Comparison of ENCODE assay signal across 14 cellular contexts in genomic region chr22:33325232-33326004, GRCh38.
A peak's percentile ranks its signal among the peaks of the same experiment; 100 is the strongest.
DNase-seq lines count a peak whose midpoint lies in the region; ATAC-seq, FAIRE-seq and TF ChIP-seq lines count a peak whose summit lies in the region.
"Had no signal": no experiment of that assay in that cellular context is flagged by ENCODE, and none has a peak within 500 bp of the region (broad histone marks: within the 10 kb centered on the region; RNA-seq: fewer than 3 reads in every experiment).

No MANE protein-coding gene starts in this region.

- no peaks in the 10 kb centered on the region for H3K27me3 ChIP-seq in breast epithelium
- H3K27me3 ChIP-seq: BE2C, esophagus muscularis mucosa, Peyer's patch had no signal

- peak; percentile 92 for FAIRE-seq in GM18507 (lab: Jason Lieb, UNC)
- FAIRE-seq: H54, islet of Langerhans had no signal

- no peak for TF ChIP-seq CTCF in breast epithelium (IDR thresholded peaks at IDR 0.05)

- no peaks in the 10 kb centered on the region for H3K36me3 ChIP-seq in breast epithelium
- H3K36me3 ChIP-seq: BE2C, Peyer's patch had no signal

- peak; percentile 14 for DNase-seq in COLO668 (lab: John Stamatoyannopoulos, UW; ENCODE audit: unreplicated experiment)
- peak; percentile 28 for DNase-seq in GM18507 (ENCODE audit: extremely low spot score, insufficient read length, low read depth)
- DNase-seq in astrocyte of the hippocampus (ENCODE audit: low read depth, low spot score) = peak; percentile 36
- DNase-seq in stimulated activated CD4-positive, alpha-beta T cell treated with anti-CD3 and anti-CD28 coated beads, Interleukin-4, amount 100 ng/mL, for 4 hours = no peak
- no peak for DNase-seq in SW 1271 (lab: John Stamatoyannopoulos, UW)
- DNase-seq in NCI-H524 (lab: John Stamatoyannopoulos, UW) = no peak
- DNase-seq in breast epithelium (ENCODE audit: low spot score in 2 of 2) = no peak
- DNase-seq: activated T-cell treated with anti-CD3 and anti-CD28 coated beads, Interleukin-2, amount 50 U/mL, for 48 hours; BE2C had no signal

- no peak overlapping the region for H3K27ac ChIP-seq in breast epithelium
- H3K27ac ChIP-seq: esophagus muscularis mucosa had no signal

- intact Hi-C loops in breast epithelium (cut with DNase I; ENCODE audit: low total_unique reads) = no loop called here

- H3K9me3 ChIP-seq in breast epithelium = no peaks in the 10 kb centered on the region
- H3K9me3 ChIP-seq: esophagus muscularis mucosa, Peyer's patch had no signal

- no peak overlapping the region for H3K4me3 ChIP-seq in breast epithelium
- H3K4me3 ChIP-seq: esophagus muscularis mucosa, Peyer's patch had no signal

- peak; percentile 54 for ATAC-seq in HG03066 (IDR thresholded peaks at IDR 0.05; ENCODE audit: low read depth, unreplicated experiment)

- H3K4me1 ChIP-seq in breast epithelium = no peaks in the 10 kb centered on the region
- H3K4me1 ChIP-seq: BE2C had no signal

- no peak for TF ChIP-seq POLR2A in breast epithelium (IDR thresholded peaks at IDR 0.05)

Comparison
In these comparisons a context has a peak if more than half of its experiments do, and no peak if none do; other contexts are left out.
1. DNase-seq: peak in COLO668 (single experiment), GM18507 (single experiment) and astrocyte of the hippocampus (single experiment); none in stimulated activated CD4-positive, alpha-beta T cell treated with anti-CD3 and anti-CD28 coated beads, Interleukin-4, amount 100 ng/mL, for 4 hours (0 of 2), SW 1271 (0 of 2), NCI-H524 (0 of 2) and breast epithelium (0 of 2).